8 cellular contexts compared by ENCODE assay signal in genomic region chrX:19682712-19683331, GRCh38.
A peak's percentile ranks its signal among the peaks of the same experiment; 100 is the strongest.
DNase-seq lines count a peak whose midpoint lies in the region; ATAC-seq and TF ChIP-seq lines count a peak whose summit lies in the region.

No MANE protein-coding gene starts in this region.

- H3K27ac ChIP-seq in ascending aorta (no peak overlapping the region), mammary epithelial cell (ENCODE audit: insufficient read depth, low read depth, low read length) (no peak overlapping the region)

- in situ Hi-C loops in mammary epithelial cell (cut with MboI; ENCODE audit: low sequenced_read_pairs in 2 of 2): no loop called here

- H3K27ac Mint-ChIP-seq in T-helper 2 cell treated with Interferon-gamma antibody and Interleukin-4, amounts not matched to agents 5 μg/mL and 100 μg/mL, for 36 hours: peak overlapping the region; percentile 92

- no peaks in the 10 kb centered on the region for H3K4me1 ChIP-seq in ascending aorta
- H3K4me1 ChIP-seq in mammary epithelial cell (ENCODE audit: insufficient read depth, low read length): peaks cover 9% of the 10 kb centered on the region

- no peaks in the 10 kb centered on the region for H3K27me3 ChIP-seq in ascending aorta
- no peaks in the 10 kb centered on the region for H3K27me3 ChIP-seq in mammary epithelial cell (ENCODE audit: insufficient read depth, low read length)

- peak; percentile 81 for ATAC-seq in HG03354 (IDR thresholded peaks at IDR 0.05; ENCODE audit: poor library complexity, severe bottlenecking, unreplicated experiment)

- no peak overlapping the region for H2AFZ ChIP-seq in mammary epithelial cell (ENCODE audit: low read depth, low read length)

- no peaks in the 10 kb centered on the region for H3K27me3 Mint-ChIP-seq in T-helper 2 cell treated with Interferon-gamma antibody and Interleukin-4, amounts not matched to agents 5 μg/mL and 100 μg/mL, for 36 hours (ENCODE audit: low read depth)

- no TSS peak for BruUV-seq in mammary epithelial cell (replicated peaks; lab: Mats Ljungman, UMichigan)

- no peaks in the 10 kb centered on the region for H4K20me1 ChIP-seq in mammary epithelial cell (ENCODE audit: insufficient read depth, low read length)

- peak overlapping the region; percentile 77 for H3K4me3 Mint-ChIP-seq in T-helper 2 cell treated with Interferon-gamma antibody and Interleukin-4, amounts not matched to agents 5 μg/mL and 100 μg/mL, for 36 hours

- H3K79me2 ChIP-seq in mammary epithelial cell (ENCODE audit: insufficient read depth, low read length): no peaks in the 10 kb centered on the region

- H3K9ac ChIP-seq in mammary epithelial cell (ENCODE audit: insufficient read depth, low read length): no peak overlapping the region

- H3K36me3 ChIP-seq in ascending aorta: no peaks in the 10 kb centered on the region
- H3K36me3 ChIP-seq in mammary epithelial cell (ENCODE audit: insufficient read depth, low read length): no peaks in the 10 kb centered on the region

- TF ChIP-seq CTCF in ascending aorta (IDR thresholded peaks at IDR 0.05): no peak
- no peak for TF ChIP-seq CTCF in mammary epithelial cell (conservative IDR thresholded peaks at IDR 0.05 in 1 of 2, IDR thresholded peaks at IDR 0.05 in 1 of 2; ENCODE audit: extremely low read depth in 1 of 2, insufficient read depth in 1 of 2, low read depth in 1 of 2, low read length in 2 of 2)

- DNase-seq in SHP77 (lab: John Stamatoyannopoulos, UW): peak; percentile 31 to 35
- DNase-seq in SHP77 treated with DMSO at 0.1 percent for 48 hours (lab: John Stamatoyannopoulos, UW): no peak
- DNase-seq in T-helper 2 cell treated with Interferon-gamma antibody and Interleukin-4, amounts not matched to agents 5 μg/mL and 100 μg/mL, for 36 hours (ENCODE audit: low spot score): peak; percentile 77
- DNase-seq in ascending aorta (ENCODE audit: low spot score in 2 of 2): peak; percentile 43 to 75
- DNase-seq in islet precursor cell: peak; percentile 58
- DNase-seq in stimulated activated CD4-positive, alpha-beta T cell treated with anti-CD3 and anti-CD28 coated beads, Interleukin-1b, Interleukin-23, amount 100 ng/mL, for 4 hours (ENCODE audit: low read depth in 2 of 2): peak; percentile 20 to 48
- no peak for DNase-seq in mammary epithelial cell

- H3K4me3 ChIP-seq in ascending aorta (no peak overlapping the region), mammary epithelial cell (replicated peaks in 1 of 3; ENCODE audit: insufficient read depth in 1 of 3, low read depth in 2 of 3, low read length in 3 of 3) (no peak overlapping the region)

- dilution Hi-C loops in mammary epithelial cell (cut with HindIII; ENCODE audit: low sequenced_read_pairs): no loop called here

- H3K4me1 Mint-ChIP-seq in T-helper 2 cell treated with Interferon-gamma antibody and Interleukin-4, amounts not matched to agents 5 μg/mL and 100 μg/mL, for 36 hours (ENCODE audit: low read depth): peaks cover 71% of the 10 kb centered on the region

- H3K9me3 Mint-ChIP-seq in T-helper 2 cell treated with Interferon-gamma antibody and Interleukin-4, amounts not matched to agents 5 μg/mL and 100 μg/mL, for 36 hours: no peaks in the 10 kb centered on the region

- peaks cover 48% of the 10 kb centered on the region for H3K36me3 Mint-ChIP-seq in T-helper 2 cell treated with Interferon-gamma antibody and Interleukin-4, amounts not matched to agents 5 μg/mL and 100 μg/mL, for 36 hours (ENCODE audit: low read depth)

- H3K9me3 ChIP-seq in ascending aorta: no peaks in the 10 kb centered on the region
- H3K9me3 ChIP-seq in mammary epithelial cell (replicated peaks; ENCODE audit: insufficient read depth, low read length): no peaks in the 10 kb centered on the region

- WGBS in mammary epithelial cell (ENCODE audit: low coverage, missing lambda C conversion rate): 81% methylated on average over 11 of the region's 11 CpGs

- H3K4me2 ChIP-seq in mammary epithelial cell (ENCODE audit: insufficient read depth, low read depth, low read length): no peak overlapping the region

- intact Hi-C loops in ascending aorta (cut with DNase I) (no loop called here), mammary epithelial cell (cut with micrococcal nuclease) (no loop called here)

- CTCF ChIA-PET in mammary epithelial cell (lab: Charles Lee; ENCODE audit: low non-redundant PET): no interaction called here

Comparison
In these comparisons a context has a peak if more than half of its experiments do, and no peak if none do; other contexts are left out.
1. DNase-seq: peak in SHP77 (2 of 2), T-helper 2 cell treated with Interferon-gamma antibody and Interleukin-4, amounts not matched to agents 5 μg/mL and 100 μg/mL, for 36 hours (single experiment), ascending aorta (2 of 2), islet precursor cell (single experiment) and stimulated activated CD4-positive, alpha-beta T cell treated with anti-CD3 and anti-CD28 coated beads, Interleukin-1b, Interleukin-23, amount 100 ng/mL, for 4 hours (2 of 2); none in SHP77 treated with DMSO at 0.1 percent for 48 hours (single experiment) and mammary epithelial cell (single experiment).